Comparison of ENCODE assay signal across 27 cellular contexts in genomic region chr1:244226440-244226839, GRCh38.
A peak's percentile ranks its signal among the peaks of the same experiment; 100 is the strongest.
DNase-seq lines count a peak whose midpoint lies in the region; ATAC-seq and TF ChIP-seq lines count a peak whose summit lies in the region.
"Had no signal": no experiment of that assay in that cellular context is flagged by ENCODE, and none has a peak within 500 bp of the region (broad histone marks: within the 10 kb centered on the region; RNA-seq: fewer than 3 reads in every experiment).

No MANE protein-coding gene starts in this region.

- H3K4me2 ChIP-seq in SK-N-SH = no peak overlapping the region

- CTCF ChIA-PET in SK-N-SH (lab: Yijun Ruan, JAX) = interaction anchor here (0.6 kb wide), 1 partner anchor 12 kb away, joined by 3 read pairs; no protein-coding TSS in a partner anchor

- ATAC-seq in GM21447 (IDR thresholded peaks at IDR 0.05; ENCODE audit: unreplicated experiment) (no peak), GM18511 (IDR thresholded peaks at IDR 0.05; ENCODE audit: unreplicated experiment) (no peak), left colon (no peak)
- ATAC-seq: lower lobe of right lung, T-helper 17 cell had no signal

- no peak overlapping the region for H3K9ac ChIP-seq in SK-N-SH

- H3K36me3 ChIP-seq in SK-N-SH (replicated peaks in 1 of 2; ENCODE audit: control insufficient read depth in 1 of 2, insufficient read depth in 2 of 2, low read length in 1 of 2) (no peaks in the 10 kb centered on the region), spleen (no peaks in the 10 kb centered on the region)
- H3K36me3 ChIP-seq: lower lobe of right lung, SJSA1, uterus, WERI-Rb-1 had no signal

- H3K27ac Mint-ChIP-seq in CD14-positive monocyte = peak overlapping the region; percentile 68 to 99 (median 97)
- H3K27ac Mint-ChIP-seq: CD4-positive, CD25-positive, alpha-beta regulatory T cell; T-helper 17 cell had no signal

- POLR2A ChIA-PET in SK-N-SH (lab: Yijun Ruan, JAX) = no interaction called here

- peaks cover 39% of the 10 kb centered on the region for H3K4me1 Mint-ChIP-seq in CD14-positive monocyte
- H3K4me1 Mint-ChIP-seq: CD4-positive, CD25-positive, alpha-beta regulatory T cell; T-helper 17 cell had no signal

- no peak overlapping the region for H2AFZ ChIP-seq in SK-N-SH (ENCODE audit: low read depth)

- H3K4me3 ChIP-seq in SK-N-SH (ENCODE audit: low read depth in 2 of 2, low read length in 1 of 2) (no peak overlapping the region), spleen (no peak overlapping the region)
- H3K4me3 ChIP-seq: lower lobe of right lung, SJSA1, uterus had no signal

- intact Hi-C loops in CD14-positive monocyte (cut with micrococcal nuclease) = no loop called here
- intact Hi-C loops in spleen (cut with DNase I; ENCODE audit: low total_unique reads) = no loop called here
- intact Hi-C loops in left colon (cut with DNase I, micrococcal nuclease) = no loop called here

- peaks cover 0 to 5% (median 2%) of the 10 kb centered on the region in 3 donors for H3K27me3 Mint-ChIP-seq in CD14-positive monocyte (ENCODE audit: low read depth in 3 of 3)
- H3K27me3 Mint-ChIP-seq: CD4-positive, CD25-positive, alpha-beta regulatory T cell had no signal

- H3K9me3 Mint-ChIP-seq in CD14-positive monocyte = no peaks in the 10 kb centered on the region

- H3K27me3 ChIP-seq in SK-N-SH (ENCODE audit: insufficient read depth) = no peaks in the 10 kb centered on the region
- peaks cover 0 to 4% (median 0%) of the 10 kb centered on the region in 7 donors for H3K27me3 ChIP-seq in spleen (replicated peaks in 1 of 7)
- H3K27me3 ChIP-seq: SJSA1, uterus had no signal

- H3K36me3 Mint-ChIP-seq in CD14-positive monocyte = peaks cover 2 to 5% of the 10 kb centered on the region in 2 donors
- H3K36me3 Mint-ChIP-seq: CD4-positive, CD25-positive, alpha-beta regulatory T cell had no signal

- WGBS in SK-N-SH (ENCODE audit: low lambda C conversion rate) = 76% methylated on average over 2 of the region's 2 CpGs
- 56 to 83% (median 71%) methylated on average over 2 of the region's 2 CpGs for WGBS in spleen, 5 donors

- H3K4me1 ChIP-seq in SK-N-SH (ENCODE audit: control insufficient read depth in 1 of 2, insufficient read depth in 2 of 2, low read depth in 1 of 2, low read length in 1 of 2) (peaks cover 8 to 9% of the 10 kb centered on the region in 2 experiments; a peak in 2 of 4 replicates), spleen (peaks cover 0 to 20% (median 2%) of the 10 kb centered on the region in 6 donors)
- H3K4me1 ChIP-seq: uterus had no signal

- H3K79me2 ChIP-seq in SK-N-SH (ENCODE audit: insufficient read depth) = no peaks in the 10 kb centered on the region

- TF ChIP-seq EP300 in SK-N-SH (IDR thresholded peaks at IDR 0.05; ENCODE audit: borderline replicate concordance in 1 of 2, low read depth in 1 of 2, low read length in 1 of 2) = no peak

- no peak for DNase-seq in CD14-positive monocyte (ENCODE audit: low spot score)
- DNase-seq in HT1080 (ENCODE audit: low read depth) = peak; percentile 66
- no peak for DNase-seq in SK-N-SH
- peak; percentile 73 for DNase-seq in iris pigment epithelial cell (ENCODE audit: low read depth)
- DNase-seq in spleen = no peak
- DNase-seq in left colon = no peak
- DNase-seq: activated CD8-positive, alpha-beta memory T cell treated with anti-CD3 and anti-CD28 coated beads, Interleukin-2, amount 50 U/mL, for 4 hours; activated gamma-delta T cell; CD4-positive, CD25-positive, alpha-beta regulatory T cell; DMS 273 treated with DMSO at 0.1 percent for 48 hours; H7; hippocampal formation; Kasumi-1; lower lobe of right lung; NCI-H1436 treated with DMSO at 0.1 percent for 48 hours; NCI-H2171; occipital lobe; retina; stimulated activated CD4-positive, alpha-beta T cell treated with anti-CD3 and anti-CD28 coated beads, Interleukin-12 subunit alpha, Interleukin-12 subunit beta, amount 100 ng/mL, for 4 hours; substantia nigra; T-helper 17 cell; uterus; WERI-Rb-1 had no signal

- H3K9me3 ChIP-seq in SK-N-SH (no peaks in the 10 kb centered on the region), spleen (no peaks in the 10 kb centered on the region)
- H3K9me3 ChIP-seq: lower lobe of right lung, SJSA1, uterus had no signal

- no peaks in the 10 kb centered on the region for H3F3A ChIP-seq in SK-N-SH (replicated peaks; ENCODE audit: insufficient read depth)

- H3K9me2 ChIP-seq in SK-N-SH = no peaks in the 10 kb centered on the region

- no peak for TF ChIP-seq RAD21 in SK-N-SH (IDR thresholded peaks at IDR 0.05; ENCODE audit: low read length)

- no peak overlapping the region for H3K27ac ChIP-seq in SK-N-SH (ENCODE audit: low read depth in 2 of 2, low read length in 1 of 2)
- H3K27ac ChIP-seq in spleen = no peak overlapping the region
- H3K27ac ChIP-seq: epithelial cell of prostate, lower lobe of right lung, SJSA1, uterus, WERI-Rb-1 had no signal

- H4K20me1 ChIP-seq in SK-N-SH (ENCODE audit: insufficient read depth) = no peaks in the 10 kb centered on the region

- no peak overlapping the region for H3K4me3 Mint-ChIP-seq in CD14-positive monocyte
- H3K4me3 Mint-ChIP-seq: CD4-positive, CD25-positive, alpha-beta regulatory T cell; T-helper 17 cell had no signal

- TF ChIP-seq CTCF in CD14-positive monocyte (IDR thresholded peaks at IDR 0.05) = no peak
- no peak for TF ChIP-seq CTCF in SK-N-SH (IDR thresholded peaks at IDR 0.05)
- no peak for TF ChIP-seq CTCF in spleen (IDR thresholded peaks at IDR 0.05 in 8 of 11, conservative IDR thresholded peaks at IDR 0.05 in 3 of 11)

- TF ChIP-seq POLR2A in spleen (IDR thresholded peaks at IDR 0.05) = no peak

TF ChIP-seq in SK-N-SH, 30 proteins besides CTCF, POLR2A, EP300 and RAD21:
- TF ChIP-seq MEF2A (IDR thresholded peaks at IDR 0.05; ENCODE audit: borderline replicate concordance, low read depth) (no peak), JUND (IDR thresholded peaks at IDR 0.05) (peak; percentile 22), FOSL2 (IDR thresholded peaks at IDR 0.05; ENCODE audit: borderline replicate concordance, low read depth) (0 out of 2 replicates have a peak, but pooled peaks have one; percentile 3)
- TF ChIP-seq, protein P1, sequence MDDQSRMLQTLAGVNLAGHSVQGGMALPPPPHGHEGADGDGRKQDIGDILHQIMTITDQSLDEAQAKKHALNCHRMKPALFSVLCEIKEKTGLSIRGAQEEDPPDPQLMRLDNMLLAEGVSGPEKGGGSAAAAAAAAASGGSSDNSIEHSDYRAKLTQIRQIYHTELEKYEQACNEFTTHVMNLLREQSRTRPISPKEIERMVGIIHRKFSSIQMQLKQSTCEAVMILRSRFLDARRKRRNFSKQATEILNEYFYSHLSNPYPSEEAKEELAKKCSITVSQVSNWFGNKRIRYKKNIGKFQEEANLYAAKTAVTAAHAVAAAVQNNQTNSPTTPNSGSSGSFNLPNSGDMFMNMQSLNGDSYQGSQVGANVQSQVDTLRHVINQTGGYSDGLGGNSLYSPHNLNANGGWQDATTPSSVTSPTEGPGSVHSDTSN (IDR thresholded peaks at IDR 0.05) = peak; percentile 32; the same call in 1 of the 2 replicates

Comparison
In these comparisons a context has a peak if more than half of its experiments do, and no peak if none do; other contexts are left out.
1. DNase-seq: peak in HT1080 (single experiment) and iris pigment epithelial cell (single experiment); none in CD14-positive monocyte (single experiment), SK-N-SH (single experiment), spleen (single experiment) and left colon (0 of 2).